In the genomic region with DNA sequence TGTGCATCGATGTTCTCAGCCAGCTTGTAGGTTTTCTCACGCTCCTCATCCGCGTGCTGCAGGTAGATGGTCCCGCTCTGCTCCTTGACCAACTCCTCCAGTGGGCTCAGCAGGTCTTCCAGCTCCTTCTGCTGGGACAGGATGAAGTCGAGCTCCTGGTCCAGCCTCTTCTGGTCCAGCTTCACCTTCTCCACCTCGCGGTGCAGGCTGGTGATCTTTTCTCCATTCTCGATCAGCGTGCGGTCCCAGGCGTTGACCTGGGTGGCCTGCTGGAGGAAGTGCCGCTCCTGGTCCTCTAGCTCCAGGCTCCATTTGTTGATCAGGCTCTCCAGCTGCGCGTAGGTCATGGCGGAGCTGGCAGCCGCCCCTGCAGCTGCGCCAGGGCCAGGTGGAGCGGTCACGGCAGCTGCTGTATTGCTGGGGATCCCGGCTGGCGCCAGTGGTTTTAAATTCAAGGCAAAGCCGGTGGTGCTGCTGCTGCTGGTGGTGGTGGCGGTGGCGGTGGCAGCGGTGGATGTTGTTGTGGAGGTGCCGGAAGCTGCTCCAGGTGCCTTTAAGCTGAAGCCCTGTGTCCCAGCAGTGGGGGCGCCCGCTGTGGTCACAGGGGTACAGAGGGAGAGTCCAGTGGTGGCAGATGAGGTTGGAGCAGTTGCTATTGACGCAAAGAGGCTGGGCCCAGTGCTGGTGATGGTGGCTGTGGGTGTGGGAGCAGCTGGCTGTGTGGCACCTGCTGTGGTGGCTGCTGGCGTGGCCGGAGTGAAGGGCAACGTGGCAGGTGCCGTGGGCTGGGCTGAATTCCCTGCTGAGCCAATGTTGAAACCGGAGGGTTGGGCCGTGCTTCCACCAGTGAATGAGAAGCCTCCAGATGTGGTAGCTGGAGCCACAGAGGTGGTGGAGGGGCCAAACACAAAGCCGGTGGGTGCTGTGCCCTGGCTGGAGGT, we compare ENCODE assay signal across 1 cellular context.
TF ChIP-seq lines count a peak whose summit lies in the region.

No MANE protein-coding gene starts in this region.

TF ChIP-seq in H1, 55 proteins besides CTCF, POLR2A, EP300 and RAD21:
- TF ChIP-seq FOSL1 (IDR thresholded peaks at IDR 0.05; ENCODE audit: insufficient read depth, low read depth, low read length): 0 out of 2 replicates have a peak, but pooled peaks have one; percentile 48
- TF ChIP-seq EGR1 (IDR thresholded peaks at IDR 0.05; ENCODE audit: borderline replicate concordance, low read depth, low read length): peak; percentile 85; the same call in 1 of the 2 replicates
- TF ChIP-seq GTF2F1 (IDR thresholded peaks at IDR 0.05; ENCODE audit: borderline replicate concordance, low read depth, low read length): no peak
